Comparison of ENCODE assay signal across 8 cellular contexts in genomic region chr16:67719778-67720144, GRCh38. TPM values are rescaled to one million over a fixed set of nuclear protein-coding genes. Genes with fewer than 3 reads are reported as not detected.
A peak's percentile ranks its signal among the peaks of the same experiment; 100 is the strongest.
DNase-seq lines count a peak whose midpoint lies in the region; ATAC-seq and TF ChIP-seq lines count a peak whose summit lies in the region.

No MANE protein-coding gene starts in this region.

- dilution Hi-C loops in mammary epithelial cell (cut with HindIII; ENCODE audit: low sequenced_read_pairs): loop anchor here (5.0 kb wide), 3 partner anchors 37 to 103 kb away; no protein-coding TSS in a partner anchor

- H3K27me3 ChIP-seq in SJCRH30: no peaks in the 10 kb centered on the region
- H3K27me3 ChIP-seq in mammary epithelial cell (ENCODE audit: insufficient read depth, low read length): no peaks in the 10 kb centered on the region
- no peaks in the 10 kb centered on the region for H3K27me3 ChIP-seq in iPS-18a (ENCODE audit: control insufficient read depth, insufficient read depth, low read length)

- H3K9ac ChIP-seq in mammary epithelial cell (ENCODE audit: insufficient read depth, low read length): peak overlapping the region; percentile 64
- H3K9ac ChIP-seq in iPS-18a (ENCODE audit: low read length): peak overlapping the region; percentile 81

- H3K36me3 ChIP-seq in SJCRH30 (no peaks in the 10 kb centered on the region), mammary epithelial cell (ENCODE audit: insufficient read depth, low read length) (no peaks in the 10 kb centered on the region), iPS-18a (ENCODE audit: control insufficient read depth, low read depth, low read length) (no peaks in the 10 kb centered on the region)

- H3K27ac ChIP-seq in SJCRH30 (peak overlapping the region; percentile 36), mammary epithelial cell (ENCODE audit: insufficient read depth, low read depth, low read length) (peak overlapping the region; percentile 76), iPS-18a (ENCODE audit: low read length) (peak overlapping the region; percentile 49)

- H4K20me1 ChIP-seq in mammary epithelial cell (ENCODE audit: insufficient read depth, low read length): no peaks in the 10 kb centered on the region

- TSS peak; percentile 92 for BruUV-seq in mammary epithelial cell (replicated peaks; lab: Mats Ljungman, UMichigan)

- CTCF ChIA-PET in mammary epithelial cell (lab: Charles Lee; ENCODE audit: low non-redundant PET): interaction anchor here (0.5 kb wide), 1 partner anchor 173 kb away, joined by 4 read pairs; no protein-coding TSS in a partner anchor

- peak overlapping the region; percentile 98 for H3K4me3 ChIP-seq in SJCRH30
- peak overlapping the region; percentile 86 to 95 (median 89) for H3K4me3 ChIP-seq in mammary epithelial cell (replicated peaks in 1 of 3; ENCODE audit: insufficient read depth in 1 of 3, low read depth in 2 of 3, low read length in 3 of 3)
- peak overlapping the region; percentile 97 for H3K4me3 ChIP-seq in iPS-18a (ENCODE audit: low read length)
- peak overlapping the region; percentile 94 for H3K4me3 ChIP-seq in retinal pigment epithelial cell (ENCODE audit: low read length)

- intact Hi-C loops in mammary epithelial cell (cut with micrococcal nuclease): loop anchor here (2.0 to 5.0 kb wide), 2 partner anchors 42 to 87 kb away; partner anchors contain the start of genes RANBP10 and TSNAXIP1
- intact Hi-C loops in posterior vena cava (cut with DNase I): no loop called here

- peaks cover 43% of the 10 kb centered on the region for H3K79me2 ChIP-seq in mammary epithelial cell (ENCODE audit: insufficient read depth, low read length)

- H3K9me3 ChIP-seq in SJCRH30 (replicated peaks): no peaks in the 10 kb centered on the region
- H3K9me3 ChIP-seq in mammary epithelial cell (replicated peaks; ENCODE audit: insufficient read depth, low read length): no peaks in the 10 kb centered on the region
- no peaks in the 10 kb centered on the region for H3K9me3 ChIP-seq in iPS-18a (ENCODE audit: control insufficient read depth, low read depth, low read length)

- in situ Hi-C loops in mammary epithelial cell (cut with MboI; ENCODE audit: low sequenced_read_pairs in 2 of 2): no loop called here

- no peak for TF ChIP-seq CTCF in mammary epithelial cell (conservative IDR thresholded peaks at IDR 0.05 in 1 of 2, IDR thresholded peaks at IDR 0.05 in 1 of 2; ENCODE audit: extremely low read depth in 1 of 2, insufficient read depth in 1 of 2, low read depth in 1 of 2, low read length in 2 of 2)
- no peak for TF ChIP-seq CTCF in retinal pigment epithelial cell (conservative IDR thresholded peaks at IDR 0.05; ENCODE audit: low read depth, low read length)

- 7% methylated on average over 5 of the region's 5 CpGs for WGBS in mammary epithelial cell (ENCODE audit: low coverage, missing lambda C conversion rate)

- DNase-seq in NCI-H524 (lab: John Stamatoyannopoulos, UW) (peak; percentile 24 to 61), NCI-H524 treated with DMSO at 0.1 percent for 48 hours (lab: John Stamatoyannopoulos, UW) (no peak), SJCRH30 (peak; percentile 15 to 38), mammary epithelial cell (peak; percentile 20), retinal pigment epithelial cell (ENCODE audit: low read depth) (peak; percentile 9), posterior vena cava (ENCODE audit: low spot score) (no peak)

- peak; percentile 6 for ATAC-seq in HG02970 (IDR thresholded peaks at IDR 0.05; ENCODE audit: low FRiP score, unreplicated experiment)

- peak overlapping the region; percentile 97 for H2AFZ ChIP-seq in mammary epithelial cell (ENCODE audit: low read depth, low read length)

- H3K4me1 ChIP-seq in SJCRH30 (peaks cover 5% of the 10 kb centered on the region), mammary epithelial cell (ENCODE audit: insufficient read depth, low read length) (peaks cover 34% of the 10 kb centered on the region), iPS-18a (ENCODE audit: control insufficient read depth, low read depth, low read length) (peaks cover 11% of the 10 kb centered on the region)

- H3K4me2 ChIP-seq in mammary epithelial cell (ENCODE audit: insufficient read depth, low read depth, low read length): peak overlapping the region; percentile 91

RNA-seq across cellular contexts. Expression of gene GFOD2, which starts 0.6 kb away (rescaled TPM):
- 10.5 and 11.2 TPM in 2 replicates for total RNA-seq in SJCRH30 (2014; rRNA removed; shearing (Covaris generic))
- total RNA-seq in mammary epithelial cell: 10 to 100 TPM; 16.6 to 17.7 TPM
- polyA plus RNA-seq in mammary epithelial cell: 15.0 TPM
- polyA minus RNA-seq in mammary epithelial cell: 3.0 TPM
- 10 to 100 TPM; 14.2 to 14.5 TPM for total RNA-seq in posterior vena cava

RNA-seq across cellular contexts. Expression of gene C16orf86, which starts 53.1 kb away (rescaled TPM):
- total RNA-seq in SJCRH30 (2014; rRNA removed; shearing (Covaris generic)): 0.81 and 0.96 TPM in 2 replicates
- total RNA-seq in mammary epithelial cell (1 to 10 TPM in 1 of 2 donors, under 1 TPM in 1; 0.75 to 1.7 TPM), posterior vena cava (1 to 10 TPM; 2.7 to 4.8 TPM)
- 0.80 TPM for polyA plus RNA-seq in mammary epithelial cell
- 0.62 TPM for polyA minus RNA-seq in mammary epithelial cell

RNA-seq across cellular contexts. Expression of gene ENKD1, which starts 53.2 kb away (rescaled TPM):
- 2.5 and 3.0 TPM in 2 replicates for total RNA-seq in SJCRH30 (2014; rRNA removed; shearing (Covaris generic))
- total RNA-seq in mammary epithelial cell (10 to 100 TPM in 1 of 2 donors, 1 to 10 TPM in 1; 6.2 to 13.4 TPM), posterior vena cava (10 to 100 TPM; 12.2 to 12.6 TPM)
- polyA plus RNA-seq in mammary epithelial cell: 9.3 TPM
- 0.98 TPM for polyA minus RNA-seq in mammary epithelial cell

RNA-seq across cellular contexts. Expression of gene PARD6A, which starts 59.0 kb away (rescaled TPM):
- total RNA-seq in SJCRH30 (2014; rRNA removed; shearing (Covaris generic)): 0.65 and 0.76 TPM in 2 replicates
- total RNA-seq in mammary epithelial cell: under 1 TPM; 0.40 to 0.67 TPM
- polyA plus RNA-seq in mammary epithelial cell: 0.59 TPM
- polyA minus RNA-seq in mammary epithelial cell: 4.5 TPM
- total RNA-seq in posterior vena cava: 1 to 10 TPM; 2.9 to 4.6 TPM

RNA-seq across cellular contexts. Expression of gene ACD, which starts 59.7 kb away (rescaled TPM):
- total RNA-seq in SJCRH30 (2014; rRNA removed; shearing (Covaris generic)): 13.7 and 15.5 TPM in 2 replicates
- total RNA-seq in mammary epithelial cell (10 to 100 TPM; 15.5 to 39.8 TPM), posterior vena cava (10 to 100 TPM; 13.3 to 16.0 TPM)
- 34.5 TPM for polyA plus RNA-seq in mammary epithelial cell
- 53.2 TPM for polyA minus RNA-seq in mammary epithelial cell

Comparison
In these comparisons a context has a peak if more than half of its experiments do, and no peak if none do; other contexts are left out.
1. DNase-seq: peak in NCI-H524 (2 of 2), SJCRH30 (2 of 2), mammary epithelial cell (single experiment) and retinal pigment epithelial cell (single experiment); none in NCI-H524 treated with DMSO at 0.1 percent for 48 hours (single experiment) and posterior vena cava (single experiment).
2. Peak in every context shown above with its lines, with median percentiles within 50 percentile points of each other: H3K27ac ChIP-seq and H3K4me3 ChIP-seq.